ENCODE assay signal across 9 cellular contexts in the genomic region with DNA sequence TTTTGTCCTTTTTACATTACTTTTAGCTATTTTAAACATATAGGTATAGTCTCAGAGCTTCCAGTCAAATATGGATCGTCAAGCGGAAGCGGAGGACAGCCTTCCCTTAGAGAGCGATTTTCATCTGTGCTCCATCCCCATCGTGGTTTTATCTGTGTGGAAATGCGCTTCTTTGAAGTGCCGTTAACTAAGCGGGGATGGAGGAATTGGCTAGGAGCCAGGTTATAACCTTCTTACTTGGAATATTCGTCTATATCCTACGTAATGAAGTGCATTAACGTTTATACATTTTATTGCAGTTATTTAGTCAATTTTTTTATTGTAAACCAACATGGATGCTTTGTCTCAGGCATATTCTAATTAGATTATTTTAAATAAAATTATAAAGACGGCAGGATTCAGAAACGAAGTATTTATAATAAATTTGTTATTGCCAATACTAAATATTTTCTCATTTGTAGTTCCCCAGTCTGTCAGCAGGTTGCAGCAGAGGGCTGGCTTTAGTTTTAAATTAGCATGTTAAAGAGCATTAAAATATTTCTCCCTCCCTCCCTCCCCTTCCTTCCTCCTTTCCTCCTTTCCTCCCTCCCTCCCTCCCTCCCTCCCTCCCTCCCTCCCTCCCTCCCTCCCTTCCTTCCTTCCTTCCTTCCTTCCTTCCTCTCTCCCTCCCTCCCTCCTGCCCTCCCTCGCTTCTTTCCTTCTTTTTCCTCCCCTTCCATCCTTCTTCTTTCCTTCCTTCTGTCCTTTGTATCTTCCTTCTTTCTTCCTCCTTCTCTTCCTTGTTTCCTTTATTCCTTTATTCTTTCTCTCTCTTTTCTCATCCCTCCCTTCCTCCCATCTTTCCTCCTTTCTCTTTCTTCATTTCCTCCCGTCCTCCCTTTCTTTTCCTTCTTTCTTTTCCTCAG.
DNase-seq lines count a peak whose midpoint lies in the region; ATAC-seq and TF ChIP-seq lines count a peak whose summit lies in the region.
"Had no signal": no experiment of that assay in that cellular context is flagged by ENCODE, and none has a peak within 500 bp of the region (broad histone marks: within the 10 kb centered on the region; RNA-seq: fewer than 3 reads in every experiment).

No MANE protein-coding gene starts in this region.

- H3K4me3 ChIP-seq in heart left ventricle (no peak overlapping the region), right atrium auricular region (no peak overlapping the region), astrocyte of the spinal cord (ENCODE audit: low read depth, low read length) (no peak overlapping the region), mucosa of descending colon (no peak overlapping the region)

- TF ChIP-seq POLR2A in heart left ventricle (IDR thresholded peaks at IDR 0.05), result no peak

- ATAC-seq in heart left ventricle (no peak), mucosa of descending colon (no peak), GM18502 (IDR thresholded peaks at IDR 0.05; ENCODE audit: poor library complexity, unreplicated experiment) (no peak)
- no peak for ATAC-seq in stimulated activated naive B cell treated with anti-CD40 and anti-IgM and Interleukin-4, amounts not matched to agents 10 μg/mL and 1 μg/mL and 100 μg/mL, for 72 hours (replicated peaks)

- H3K4me1 ChIP-seq in heart left ventricle (no peaks in the 10 kb centered on the region), right atrium auricular region (no peaks in the 10 kb centered on the region), mucosa of descending colon (ENCODE audit: low read depth) (no peaks in the 10 kb centered on the region)

- H3K27ac ChIP-seq in heart left ventricle (no peak overlapping the region), right atrium auricular region (no peak overlapping the region)

- no peak overlapping the region for H3K27ac Mint-ChIP-seq in stimulated activated naive B cell treated with anti-CD40 and anti-IgM and Interleukin-4, amounts not matched to agents 10 μg/mL and 1 μg/mL and 100 μg/mL, for 72 hours
- H3K27ac Mint-ChIP-seq: activated naive CD8-positive, alpha-beta T cell treated with anti-CD3 and anti-CD28 coated beads, Interleukin-2, amount 10 ng/mL, durations not matched to agents 7 days and 5 days had no signal

- H3K36me3 Mint-ChIP-seq in stimulated activated naive B cell treated with anti-CD40 and anti-IgM and Interleukin-4, amounts not matched to agents 10 μg/mL and 1 μg/mL and 100 μg/mL, for 72 hours, result no peaks in the 10 kb centered on the region
- H3K36me3 Mint-ChIP-seq: activated naive CD8-positive, alpha-beta T cell treated with anti-CD3 and anti-CD28 coated beads, Interleukin-2, amount 10 ng/mL, durations not matched to agents 7 days and 5 days had no signal

- in situ Hi-C loops in astrocyte of the spinal cord (cut with HindIII; ENCODE audit: low sequenced_read_pairs), result no loop called here

- H3K9me3 ChIP-seq in heart left ventricle, result peaks cover 0 to 13% (median 0%) of the 10 kb centered on the region in 12 donors
- no peaks in the 10 kb centered on the region for H3K9me3 ChIP-seq in right atrium auricular region
- no peaks in the 10 kb centered on the region for H3K9me3 ChIP-seq in mucosa of descending colon

- H3K27me3 Mint-ChIP-seq in stimulated activated naive B cell treated with anti-CD40 and anti-IgM and Interleukin-4, amounts not matched to agents 10 μg/mL and 1 μg/mL and 100 μg/mL, for 72 hours, result peaks cover 11% of the 10 kb centered on the region in 2 donors
- H3K27me3 Mint-ChIP-seq: activated naive CD8-positive, alpha-beta T cell treated with anti-CD3 and anti-CD28 coated beads, Interleukin-2, amount 10 ng/mL, durations not matched to agents 7 days and 5 days had no signal

- intact Hi-C loops in heart left ventricle (cut with DNase I) (loop anchor here in 6 of 10 donors (5.0 to 10.0 kb wide), 3 partner anchors 532 to 539 kb away; no protein-coding TSS in a partner anchor), mucosa of descending colon (cut with DNase I, micrococcal nuclease) (loop anchor here in 1 of 2 donors (10.0 kb wide), 1 partner anchor 542 kb away; no protein-coding TSS in a partner anchor)

- TF ChIP-seq CTCF in heart left ventricle (IDR thresholded peaks at IDR 0.05) (peak in 9 of 12 donors; percentile 12 to 44 (median 27)), right atrium auricular region (IDR thresholded peaks at IDR 0.05) (peak in 1 of 2 donors; percentile 42), astrocyte of the spinal cord (IDR thresholded peaks at IDR 0.05; ENCODE audit: low read depth, low read length) (peak; percentile 63), mucosa of descending colon (IDR thresholded peaks at IDR 0.05) (peak; percentile 30)

- H3K9me3 Mint-ChIP-seq in stimulated activated naive B cell treated with anti-CD40 and anti-IgM and Interleukin-4, amounts not matched to agents 10 μg/mL and 1 μg/mL and 100 μg/mL, for 72 hours, result peaks cover 0 to 2% of the 10 kb centered on the region in 2 donors

- no peaks in the 10 kb centered on the region for H3K4me1 Mint-ChIP-seq in stimulated activated naive B cell treated with anti-CD40 and anti-IgM and Interleukin-4, amounts not matched to agents 10 μg/mL and 1 μg/mL and 100 μg/mL, for 72 hours
- H3K4me1 Mint-ChIP-seq: activated naive CD8-positive, alpha-beta T cell treated with anti-CD3 and anti-CD28 coated beads, Interleukin-2, amount 10 ng/mL, durations not matched to agents 7 days and 5 days had no signal

- 71 to 74% (median 73%) methylated on average over 15 of the region's 15 CpGs for WGBS in heart left ventricle, 4 donors

- H3K27me3 ChIP-seq in heart left ventricle, result no peaks in the 10 kb centered on the region
- no peaks in the 10 kb centered on the region for H3K27me3 ChIP-seq in right atrium auricular region

- H3K36me3 ChIP-seq in heart left ventricle, result no peaks in the 10 kb centered on the region
- no peaks in the 10 kb centered on the region for H3K36me3 ChIP-seq in right atrium auricular region
- no peaks in the 10 kb centered on the region for H3K36me3 ChIP-seq in mucosa of descending colon (ENCODE audit: low read depth)

- no peak for DNase-seq in heart left ventricle
- no peak for DNase-seq in right atrium auricular region (ENCODE audit: low spot score)
- DNase-seq in NCI-H2227 (lab: John Stamatoyannopoulos, UW; ENCODE audit: unreplicated experiment), result peak; percentile 52
- peak; percentile 43 for DNase-seq in astrocyte of the spinal cord (ENCODE audit: low read depth, low spot score)
- peak in 1 of 3 donors; percentile 57 for DNase-seq in mucosa of descending colon
- DNase-seq in stimulated activated naive B cell treated with anti-CD40 and anti-IgM and Interleukin-4, amounts not matched to agents 10 μg/mL and 1 μg/mL and 100 μg/mL, for 72 hours, result no peak
- DNase-seq in islet precursor cell, result no peak
- DNase-seq: activated naive CD8-positive, alpha-beta T cell treated with anti-CD3 and anti-CD28 coated beads, Interleukin-2, amount 10 ng/mL, durations not matched to agents 7 days and 5 days had no signal

- H3K4me3 Mint-ChIP-seq in stimulated activated naive B cell treated with anti-CD40 and anti-IgM and Interleukin-4, amounts not matched to agents 10 μg/mL and 1 μg/mL and 100 μg/mL, for 72 hours, result no peak overlapping the region
- H3K4me3 Mint-ChIP-seq: activated naive CD8-positive, alpha-beta T cell treated with anti-CD3 and anti-CD28 coated beads, Interleukin-2, amount 10 ng/mL, durations not matched to agents 7 days and 5 days had no signal

Comparison
In these comparisons a context has a peak if more than half of its experiments do, and no peak if none do; other contexts are left out.
1. DNase-seq: peak in NCI-H2227 (single experiment) and astrocyte of the spinal cord (single experiment); none in heart left ventricle (0 of 5), right atrium auricular region (single experiment), stimulated activated naive B cell treated with anti-CD40 and anti-IgM and Interleukin-4, amounts not matched to agents 10 μg/mL and 1 μg/mL and 100 μg/mL, for 72 hours (single experiment) and islet precursor cell (single experiment).